ENCODE assay signal across 8 cellular contexts in genomic region chr19:44914436-44915206, GRCh38. TPM values are rescaled to one million over a fixed set of nuclear protein-coding genes. Genes with fewer than 3 reads are reported as not detected.
DNase-seq lines count a peak whose midpoint lies in the region; ATAC-seq and TF ChIP-seq lines count a peak whose summit lies in the region.
"Not testable (repeated sequence)": the region's sequence is repeated elsewhere in the genome, so short reads cannot be mapped to it uniquely, and the experiment has no call there.

Gene APOC1 (plus strand): TSS chr19:44914608. CDS start chr19:44914892, 284 bp downstream.

- H3F3A ChIP-seq in SU-DHL-6 (ENCODE audit: insufficient read depth): not testable (repeated sequence)

- ATAC-seq in HG02759 (IDR thresholded peaks at IDR 0.05; ENCODE audit: unreplicated experiment) (peak; percentile 91), Right ventricle myocardium superior (ENCODE audit: poor library complexity) (peak; percentile 96)
- peak; percentile 94 for ATAC-seq in activated naive CD8-positive, alpha-beta T cell treated with anti-CD3 and anti-CD28 coated beads, Interleukin-2, amount 10 ng/mL, durations not matched to agents 7 days and 5 days (ENCODE audit: low read depth)

- not testable (repeated sequence) for H3K27me3 ChIP-seq in SU-DHL-6 (ENCODE audit: low read length); ovary; suprapubic skin

- H3K9me2 ChIP-seq in SU-DHL-6 (replicated peaks; ENCODE audit: insufficient read depth, low read length): not testable (repeated sequence)

- H3K4me3 ChIP-seq in SU-DHL-6 (ENCODE audit: insufficient read depth, low read length, poor library complexity, severe bottlenecking) (peak within 1 kb of the TSS; percentile 45), ovary (peak within 1 kb of the TSS; percentile 39), suprapubic skin (peak within 1 kb of the TSS; percentile 48)

- H3K9ac ChIP-seq in SU-DHL-6 (ENCODE audit: low read length): peak within 1 kb of the TSS; percentile 59

- TF ChIP-seq POLR2A in ovary (IDR thresholded peaks at IDR 0.05); suprapubic skin (IDR thresholded peaks at IDR 0.05): not testable (repeated sequence)

- peak within 1 kb of the TSS; percentile 61 for H3K4me2 ChIP-seq in SU-DHL-6 (ENCODE audit: low read depth, low read length, poor library complexity, severe bottlenecking)

- DNase-seq in GM04504 (ENCODE audit: low read depth) (peak; percentile 40), NCI-H128 (lab: John Stamatoyannopoulos, UW; ENCODE audit: unreplicated experiment) (peak; percentile 62), Right ventricle myocardium superior (peak; percentile 89), ovary (peak; percentile 86 to 91 (median 89)), suprapubic skin (ENCODE audit: low spot score in 2 of 2) (peak; percentile 92 to 93)
- DNase-seq in activated naive CD8-positive, alpha-beta T cell treated with anti-CD3 and anti-CD28 coated beads, Interleukin-2, amount 10 ng/mL, durations not matched to agents 7 days and 5 days: peak; percentile 78

- POLR2A ChIA-PET in activated naive CD8-positive, alpha-beta T cell treated with anti-CD3 and anti-CD28 coated beads, Interleukin-2, amount 10 ng/mL, durations not matched to agents 7 days and 5 days (lab: Charles Lee): interaction anchor here (0.7 kb wide), 2 partner anchors 18 to 1149 kb away, joined by 4 to 5 read pairs; no protein-coding TSS in a partner anchor

- H3K27ac ChIP-seq in SU-DHL-6 (ENCODE audit: low read depth, low read length): not testable (repeated sequence)
- H3K27ac ChIP-seq in ovary (peak within 1 kb of the TSS in 1 of 2 donors; percentile 61), suprapubic skin (peak within 1 kb of the TSS; percentile 23)

- H3K36me3 Mint-ChIP-seq in activated naive CD8-positive, alpha-beta T cell treated with anti-CD3 and anti-CD28 coated beads, Interleukin-2, amount 10 ng/mL, durations not matched to agents 7 days and 5 days: not testable (repeated sequence)

- peak within 1 kb of the TSS; percentile 93 for H3K4me3 Mint-ChIP-seq in activated naive CD8-positive, alpha-beta T cell treated with anti-CD3 and anti-CD28 coated beads, Interleukin-2, amount 10 ng/mL, durations not matched to agents 7 days and 5 days

- H3K9me3 ChIP-seq in SU-DHL-6 (ENCODE audit: insufficient read depth, low read length); ovary; suprapubic skin: not testable (repeated sequence)

- not testable (repeated sequence) for TF ChIP-seq EP300 in ovary (IDR thresholded peaks at IDR 0.05); suprapubic skin (IDR thresholded peaks at IDR 0.05)

- peak within 1 kb of the TSS; percentile 98 for H2AFZ ChIP-seq in SU-DHL-6 (ENCODE audit: low read depth, low read length, severe bottlenecking)

- H3K79me2 ChIP-seq in SU-DHL-6 (ENCODE audit: insufficient read depth, low read length): not testable (repeated sequence)

- H3K4me1 ChIP-seq in ovary (ENCODE audit: insufficient read depth) (peaks cover 13% of the 10 kb centered on the region), suprapubic skin (peaks cover 39% of the 10 kb centered on the region)

- intact Hi-C loops in Right ventricle myocardium superior (cut with DNase I); ovary (cut with DNase I): not testable (repeated sequence)

- not testable (repeated sequence) for H3K36me3 ChIP-seq in SU-DHL-6 (ENCODE audit: low read length); ovary; suprapubic skin

- H3K27ac Mint-ChIP-seq in activated naive CD8-positive, alpha-beta T cell treated with anti-CD3 and anti-CD28 coated beads, Interleukin-2, amount 10 ng/mL, durations not matched to agents 7 days and 5 days: peak within 1 kb of the TSS; percentile 85

- not testable (repeated sequence) for H4K20me1 ChIP-seq in SU-DHL-6 (ENCODE audit: low read depth, low read length)

- TF ChIP-seq CTCF in SU-DHL-6 (IDR thresholded peaks at IDR 0.05; ENCODE audit: insufficient read depth, low read length, poor library complexity, severe bottlenecking); ovary (IDR thresholded peaks at IDR 0.05); suprapubic skin (IDR thresholded peaks at IDR 0.05): not testable (repeated sequence)

- not testable (repeated sequence) for H3K9me3 Mint-ChIP-seq in activated naive CD8-positive, alpha-beta T cell treated with anti-CD3 and anti-CD28 coated beads, Interleukin-2, amount 10 ng/mL, durations not matched to agents 7 days and 5 days

- not testable (repeated sequence) for H3K4me1 Mint-ChIP-seq in activated naive CD8-positive, alpha-beta T cell treated with anti-CD3 and anti-CD28 coated beads, Interleukin-2, amount 10 ng/mL, durations not matched to agents 7 days and 5 days

- WGBS in ovary, 3 donors: 6 to 11% (median 10%) methylated on average over 27 to 28 of the region's 28 CpGs
- 12% methylated on average over 25 of the region's 28 CpGs for WGBS in suprapubic skin

- H3K27me3 Mint-ChIP-seq in activated naive CD8-positive, alpha-beta T cell treated with anti-CD3 and anti-CD28 coated beads, Interleukin-2, amount 10 ng/mL, durations not matched to agents 7 days and 5 days: peaks cover 26% of the 10 kb centered on the region

RNA-seq across cellular contexts. Expression of gene APOC1, which starts in this region (rescaled TPM):
- 10 to 100 TPM; 11.6 to 12.7 TPM for total RNA-seq in activated naive CD8-positive, alpha-beta T cell treated with anti-CD3 and anti-CD28 coated beads, Interleukin-2, amount 10 ng/mL, durations not matched to agents 7 days and 5 days
- total RNA-seq in Right ventricle myocardium superior (1.00 TPM), ovary (100 to 1,000 TPM in 1 of 7 donors, 10 to 100 TPM in 6; 14.4 to 104 (median 45.0) TPM), suprapubic skin (10 to 100 TPM; 38.6 to 58.3 (median 47.7) TPM)
- polyA plus RNA-seq in ovary: 100 to 1,000 TPM in 1 of 2 donors, 10 to 100 TPM in 1; 96.5 to 625 TPM

Comparison
In these comparisons a context has a peak if more than half of its experiments do, and no peak if none do; other contexts are left out.
1. Peak in DNase-seq and ATAC-seq in Right ventricle myocardium superior; RNA of the gene not detected or under 1 TPM.
2. DNase-seq: peak in every context shown above with its lines; median percentile 92 in suprapubic skin; 89 in Right ventricle myocardium superior; 89 in ovary; 78 in activated naive CD8-positive, alpha-beta T cell treated with anti-CD3 and anti-CD28 coated beads, Interleukin-2, amount 10 ng/mL, durations not matched to agents 7 days and 5 days; 62 in NCI-H128; 40 in GM04504.